In genomic region chr20:50029697-50030428, GRCh38 we compare ENCODE assay signal across 9 cellular contexts. TPM values are rescaled to one million over a fixed set of nuclear protein-coding genes. Genes with fewer than 3 reads are reported as not detected.
A peak's percentile ranks its signal among the peaks of the same experiment; 100 is the strongest.
DNase-seq lines count a peak whose midpoint lies in the region; ATAC-seq and TF ChIP-seq lines count a peak whose summit lies in the region.
"Had no signal": no experiment of that assay in that cellular context is flagged by ENCODE, and none has a peak within 500 bp of the region (broad histone marks: within the 10 kb centered on the region; RNA-seq: fewer than 3 reads in every experiment).

No MANE protein-coding gene starts in this region.

- WGBS in right cardiac atrium, result 55% methylated on average over 19 of the region's 19 CpGs
- 54 to 73% (median 59%) methylated on average over 12 to 19 of the region's 19 CpGs for WGBS in spleen, 5 donors

- intact Hi-C loops in right cardiac atrium (cut with DNase I), result loop anchor here in 1 of 4 donors (5.0 kb wide), 1 partner anchor 48 kb away; the partner anchor contains the start of gene SNAI1
- intact Hi-C loops in spleen (cut with DNase I; ENCODE audit: low total_unique reads), result no loop called here

- ATAC-seq in right cardiac atrium (peak; percentile 40 to 68), GM18520 (IDR thresholded peaks at IDR 0.05; ENCODE audit: unreplicated experiment) (no peak)
- ATAC-seq: activated T-cell treated with anti-CD3 and anti-CD28 coated beads, Interleukin-2, amount 50 U/mL, for 72 hours had no signal

- peak; percentile 93 for DNase-seq in HCEC 1CT
- peak; percentile 98 for DNase-seq in amniotic epithelial cell (ENCODE audit: low read depth)
- peak; percentile 87 to 92 (median 89) for DNase-seq in right cardiac atrium
- DNase-seq in spleen, result no peak
- DNase-seq in DMS79 treated with DMSO at 0.1 percent for 48 hours (lab: John Stamatoyannopoulos, UW), result no peak
- DNase-seq in stimulated activated CD8-positive, alpha-beta memory T cell treated with anti-CD3 and anti-CD28 coated beads, Interleukin-4, amount 100 ng/mL, for 48 hours, result no peak
- DNase-seq in midbrain (lab: John Stamatoyannopoulos, UW), result no peak
- DNase-seq: activated T-cell treated with anti-CD3 and anti-CD28 coated beads, Interleukin-2, amount 50 U/mL, for 72 hours had no signal

- H3K4me3 ChIP-seq in right cardiac atrium (ENCODE audit: low read length), result no peak overlapping the region
- H3K4me3 ChIP-seq in spleen, result no peak overlapping the region

- TF ChIP-seq CTCF in spleen (IDR thresholded peaks at IDR 0.05 in 8 of 11, conservative IDR thresholded peaks at IDR 0.05 in 3 of 11), result no peak

- TF ChIP-seq POLR2A in spleen (IDR thresholded peaks at IDR 0.05), result no peak

- peak overlapping the region; percentile 16 for H3K27ac ChIP-seq in right cardiac atrium (ENCODE audit: low read length)
- peak overlapping the region in 5 of 8 donors; percentile 29 to 76 (median 64) for H3K27ac ChIP-seq in spleen

- no peaks in the 10 kb centered on the region for H3K27me3 ChIP-seq in right cardiac atrium (ENCODE audit: control insufficient read depth, insufficient read depth)
- H3K27me3 ChIP-seq in spleen (replicated peaks in 1 of 7), result no peaks in the 10 kb centered on the region

- H3K9me3 ChIP-seq in right cardiac atrium (ENCODE audit: control insufficient read depth, low read length) (no peaks in the 10 kb centered on the region), spleen (no peaks in the 10 kb centered on the region)

- no peaks in the 10 kb centered on the region for H3K36me3 ChIP-seq in spleen

- peaks cover 11% of the 10 kb centered on the region for H3K4me1 ChIP-seq in right cardiac atrium (ENCODE audit: control insufficient read depth, insufficient read depth, low read length)
- peaks cover 0 to 58% (median 21%) of the 10 kb centered on the region in 6 donors for H3K4me1 ChIP-seq in spleen

RNA-seq across cellular contexts. Expression of gene SNAI1, which starts 47.1 kb away (rescaled TPM):
- 1 to 10 TPM; 2.9 to 6.0 (median 3.4) TPM for total RNA-seq in right cardiac atrium
- 8.4 TPM for polyA plus RNA-seq in right cardiac atrium
- total RNA-seq in spleen, result 10 to 100 TPM in 2 of 7 donors, 1 to 10 TPM in 5; 2.1 to 10.5 (median 8.3) TPM
- 1 to 10 TPM; 1.3 to 2.4 (median 1.7) TPM for polyA plus RNA-seq in spleen

Comparison
In these comparisons a context has a peak if more than half of its experiments do, and no peak if none do; other contexts are left out.
1. DNase-seq: peak in HCEC 1CT (single experiment), amniotic epithelial cell (single experiment) and right cardiac atrium (3 of 3); none in spleen (single experiment), DMS79 treated with DMSO at 0.1 percent for 48 hours (single experiment), stimulated activated CD8-positive, alpha-beta memory T cell treated with anti-CD3 and anti-CD28 coated beads, Interleukin-4, amount 100 ng/mL, for 48 hours (single experiment) and midbrain (single experiment).